1 cellular context compared by ENCODE assay signal in the genomic region with DNA sequence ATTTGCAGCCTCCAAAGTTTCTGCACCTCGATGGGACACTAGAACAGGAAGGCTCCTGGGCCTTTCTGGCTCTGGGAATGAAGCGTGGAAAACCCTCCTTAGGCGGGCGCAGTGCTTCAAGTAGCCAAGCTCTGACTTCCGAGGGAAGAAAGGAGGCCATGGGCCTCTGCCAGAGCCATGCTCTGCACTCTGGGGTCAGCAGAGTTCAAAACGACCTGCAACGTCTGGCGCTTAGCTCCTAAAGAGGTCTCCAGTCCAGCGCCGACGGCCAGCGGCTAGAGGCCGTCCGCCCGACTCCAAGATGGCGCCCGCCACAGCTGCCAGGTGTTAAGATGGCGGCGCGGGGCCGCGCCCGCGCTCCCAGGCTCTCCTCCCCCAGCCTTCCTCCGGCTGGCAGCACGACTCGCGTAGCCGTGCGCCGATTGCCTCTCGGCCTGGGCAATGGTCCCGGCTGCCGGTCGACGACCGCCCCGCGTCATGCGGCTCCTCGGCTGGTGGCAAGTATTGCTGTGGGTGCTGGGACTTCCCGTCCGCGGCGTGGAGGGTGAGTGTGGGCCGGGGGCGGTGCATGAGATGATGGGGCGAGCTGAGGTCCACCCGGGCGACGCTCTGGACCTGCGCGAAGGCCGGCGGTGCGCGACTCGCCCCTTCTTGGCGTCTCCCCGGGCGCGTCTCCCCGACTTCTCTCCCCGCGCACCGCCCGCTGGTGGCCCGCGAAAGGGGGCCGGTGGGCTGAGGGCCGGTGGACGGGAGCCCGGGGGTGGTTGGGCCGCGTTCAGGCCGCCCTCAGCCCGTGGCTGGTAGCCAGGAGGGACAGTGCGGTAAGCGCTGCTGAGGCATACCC.
TF ChIP-seq lines count a peak whose summit lies in the region.

A gene with protein sequence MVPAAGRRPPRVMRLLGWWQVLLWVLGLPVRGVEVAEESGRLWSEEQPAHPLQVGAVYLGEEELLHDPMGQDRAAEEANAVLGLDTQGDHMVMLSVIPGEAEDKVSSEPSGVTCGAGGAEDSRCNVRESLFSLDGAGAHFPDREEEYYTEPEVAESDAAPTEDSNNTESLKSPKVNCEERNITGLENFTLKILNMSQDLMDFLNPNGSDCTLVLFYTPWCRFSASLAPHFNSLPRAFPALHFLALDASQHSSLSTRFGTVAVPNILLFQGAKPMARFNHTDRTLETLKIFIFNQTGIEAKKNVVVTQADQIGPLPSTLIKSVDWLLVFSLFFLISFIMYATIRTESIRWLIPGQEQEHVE (plus strand): TSS at position 385 of the 844 bp plus-strand sequence. CDS start 57 bp downstream, at position 442.

TF ChIP-seq in A549, 52 proteins besides CTCF, POLR2A, EP300 and RAD21 (continued from another document):
- TF ChIP-seq, protein P1, sequence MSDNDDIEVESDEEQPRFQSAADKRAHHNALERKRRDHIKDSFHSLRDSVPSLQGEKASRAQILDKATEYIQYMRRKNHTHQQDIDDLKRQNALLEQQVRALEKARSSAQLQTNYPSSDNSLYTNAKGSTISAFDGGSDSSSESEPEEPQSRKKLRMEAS (IDR thresholded peaks at IDR 0.05): peak; percentile 87
- TF ChIP-seq BHLHE40 (IDR thresholded peaks at IDR 0.05; ENCODE audit: low read depth, low read length): no peak
- no peak for TF ChIP-seq TFCP2L1 (CRISPR knock-in tag; IDR thresholded peaks at IDR 0.05)
- TF ChIP-seq RARB (CRISPR knock-in tag; IDR thresholded peaks at IDR 0.05): 0 out of 2 replicates have a peak, but pooled peaks have one; percentile 49
- no peak for TF ChIP-seq HEYL (CRISPR knock-in tag; IDR thresholded peaks at IDR 0.05)
- TF ChIP-seq JUN (IDR thresholded peaks at IDR 0.05): peak; percentile 44 to 95; a peak in 4 of 5 replicates
- no peak for TF ChIP-seq SMC3 (IDR thresholded peaks at IDR 0.05)
- TF ChIP-seq FOSL2 (IDR thresholded peaks at IDR 0.05): no peak
- TF ChIP-seq FOSL2 (CRISPR knock-in tag; IDR thresholded peaks at IDR 0.05): no peak
- peak; percentile 57 for TF ChIP-seq HOXB5 (CRISPR knock-in tag; IDR thresholded peaks at IDR 0.05)
- TF ChIP-seq NPAS2 (CRISPR knock-in tag; IDR thresholded peaks at IDR 0.05; ENCODE audit: borderline replicate concordance): no peak
- TF ChIP-seq, protein P2, sequence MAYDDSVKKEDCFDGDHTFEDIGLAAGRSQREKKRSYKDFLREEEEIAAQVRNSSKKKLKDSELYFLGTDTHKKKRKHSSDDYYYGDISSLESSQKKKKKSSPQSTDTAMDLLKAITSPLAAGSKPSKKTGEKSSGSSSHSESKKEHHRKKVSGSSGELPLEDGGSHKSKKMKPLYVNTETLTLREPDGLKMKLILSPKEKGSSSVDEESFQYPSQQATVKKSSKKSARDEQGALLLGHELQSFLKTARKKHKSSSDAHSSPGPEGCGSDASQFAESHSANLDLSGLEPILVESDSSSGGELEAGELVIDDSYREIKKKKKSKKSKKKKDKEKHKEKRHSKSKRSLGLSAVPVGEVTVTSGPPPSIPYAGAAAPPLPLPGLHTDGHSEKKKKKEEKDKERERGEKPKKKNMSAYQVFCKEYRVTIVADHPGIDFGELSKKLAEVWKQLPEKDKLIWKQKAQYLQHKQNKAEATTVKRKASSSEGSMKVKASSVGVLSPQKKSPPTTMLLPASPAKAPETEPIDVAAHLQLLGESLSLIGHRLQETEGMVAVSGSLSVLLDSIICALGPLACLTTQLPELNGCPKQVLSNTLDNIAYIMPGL (CRISPR knock-in tag; IDR thresholded peaks at IDR 0.05; ENCODE audit: borderline replicate concordance): 0 out of 2 replicates have a peak, but pooled peaks have one; percentile 51
- no peak for TF ChIP-seq ESRRA (IDR thresholded peaks at IDR 0.05; ENCODE audit: borderline replicate concordance, low read length)
- TF ChIP-seq PHF8 (IDR thresholded peaks at IDR 0.05; ENCODE audit: borderline replicate concordance, low read depth): peak; percentile 93
- no peak for TF ChIP-seq JUNB (IDR thresholded peaks at IDR 0.05)
- TF ChIP-seq MAFK (IDR thresholded peaks at IDR 0.05; ENCODE audit: partially characterized antibody): no peak
- no peak for TF ChIP-seq EHMT2 (IDR thresholded peaks at IDR 0.05; ENCODE audit: low read depth)
- TF ChIP-seq, protein P3, sequence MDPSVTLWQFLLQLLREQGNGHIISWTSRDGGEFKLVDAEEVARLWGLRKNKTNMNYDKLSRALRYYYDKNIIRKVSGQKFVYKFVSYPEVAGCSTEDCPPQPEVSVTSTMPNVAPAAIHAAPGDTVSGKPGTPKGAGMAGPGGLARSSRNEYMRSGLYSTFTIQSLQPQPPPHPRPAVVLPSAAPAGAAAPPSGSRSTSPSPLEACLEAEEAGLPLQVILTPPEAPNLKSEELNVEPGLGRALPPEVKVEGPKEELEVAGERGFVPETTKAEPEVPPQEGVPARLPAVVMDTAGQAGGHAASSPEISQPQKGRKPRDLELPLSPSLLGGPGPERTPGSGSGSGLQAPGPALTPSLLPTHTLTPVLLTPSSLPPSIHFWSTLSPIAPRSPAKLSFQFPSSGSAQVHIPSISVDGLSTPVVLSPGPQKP (IDR thresholded peaks at IDR 0.05; ENCODE audit: low read depth, low read length): no peak
- TF ChIP-seq GATA3 (IDR thresholded peaks at IDR 0.05; ENCODE audit: borderline replicate concordance): no peak
- TF ChIP-seq, protein P4, sequence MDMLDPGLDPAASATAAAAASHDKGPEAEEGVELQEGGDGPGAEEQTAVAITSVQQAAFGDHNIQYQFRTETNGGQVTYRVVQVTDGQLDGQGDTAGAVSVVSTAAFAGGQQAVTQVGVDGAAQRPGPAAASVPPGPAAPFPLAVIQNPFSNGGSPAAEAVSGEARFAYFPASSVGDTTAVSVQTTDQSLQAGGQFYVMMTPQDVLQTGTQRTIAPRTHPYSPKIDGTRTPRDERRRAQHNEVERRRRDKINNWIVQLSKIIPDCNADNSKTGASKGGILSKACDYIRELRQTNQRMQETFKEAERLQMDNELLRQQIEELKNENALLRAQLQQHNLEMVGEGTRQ (IDR thresholded peaks at IDR 0.05): no peak
- peak; percentile 37 for TF ChIP-seq CHD2 (IDR thresholded peaks at IDR 0.05; ENCODE audit: low read length, partially characterized antibody)
- no peak for TF ChIP-seq NFE2L2 (conservative IDR thresholded peaks at IDR 0.05; ENCODE audit: low read length)
- peak; percentile 72; the same call in 1 of the 2 replicates for TF ChIP-seq TP53 (CRISPR knock-in tag; IDR thresholded peaks at IDR 0.05)
- TF ChIP-seq CBX2 (IDR thresholded peaks at IDR 0.05; ENCODE audit: borderline replicate concordance, low read depth): no peak
- TF ChIP-seq EHF (CRISPR knock-in tag; IDR thresholded peaks at IDR 0.05): no peak
- TF ChIP-seq, protein P5, sequence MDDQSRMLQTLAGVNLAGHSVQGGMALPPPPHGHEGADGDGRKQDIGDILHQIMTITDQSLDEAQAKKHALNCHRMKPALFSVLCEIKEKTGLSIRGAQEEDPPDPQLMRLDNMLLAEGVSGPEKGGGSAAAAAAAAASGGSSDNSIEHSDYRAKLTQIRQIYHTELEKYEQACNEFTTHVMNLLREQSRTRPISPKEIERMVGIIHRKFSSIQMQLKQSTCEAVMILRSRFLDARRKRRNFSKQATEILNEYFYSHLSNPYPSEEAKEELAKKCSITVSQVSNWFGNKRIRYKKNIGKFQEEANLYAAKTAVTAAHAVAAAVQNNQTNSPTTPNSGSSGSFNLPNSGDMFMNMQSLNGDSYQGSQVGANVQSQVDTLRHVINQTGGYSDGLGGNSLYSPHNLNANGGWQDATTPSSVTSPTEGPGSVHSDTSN (IDR thresholded peaks at IDR 0.05): no peak; the same call in 1 of the 2 replicates
- no peak for TF ChIP-seq RFX5 (IDR thresholded peaks at IDR 0.05)
- peak; percentile 55; the same call in 1 of the 2 replicates for TF ChIP-seq MYC (IDR thresholded peaks at IDR 0.05; ENCODE audit: borderline replicate concordance, low read length)
- no peak for TF ChIP-seq ZFP36 (IDR thresholded peaks at IDR 0.05; ENCODE audit: borderline replicate concordance, partially characterized antibody)
- no peak for TF ChIP-seq KDM5A (IDR thresholded peaks at IDR 0.05)
